Comparison of ENCODE assay signal across 10 cellular contexts in genomic region chr14:68468437-68469207, GRCh38.
A peak's percentile ranks its signal among the peaks of the same experiment; 100 is the strongest.
DNase-seq lines count a peak whose midpoint lies in the region; ATAC-seq and TF ChIP-seq lines count a peak whose summit lies in the region.
"Had no signal": no experiment of that assay in that cellular context is flagged by ENCODE, and none has a peak within 500 bp of the region (broad histone marks: within the 10 kb centered on the region; RNA-seq: fewer than 3 reads in every experiment).

No MANE protein-coding gene starts in this region.

- peaks cover 2% of the 10 kb centered on the region; the same call in 1 of the 2 replicates for H3K27me3 Mint-ChIP-seq in HFFc6 (ENCODE audit: insufficient read depth)

- H3K4me1 Mint-ChIP-seq in HFFc6 (ENCODE audit: low read depth) = peaks cover 71% of the 10 kb centered on the region

- peak; percentile 18; the same call in 1 of the 2 replicates for TF ChIP-seq CTCF in HFFc6 (IDR thresholded peaks at IDR 0.05)

- ATAC-seq in HG03571 (IDR thresholded peaks at IDR 0.05; ENCODE audit: unreplicated experiment) (no peak), HG03045 (IDR thresholded peaks at IDR 0.05; ENCODE audit: unreplicated experiment) (no peak)

- H3K4me3 Mint-ChIP-seq in HFFc6 = peak overlapping the region; percentile 20; the same call in 1 of the 2 replicates

- peaks cover 6% of the 10 kb centered on the region; the same call in 1 of the 2 replicates for H3K36me3 Mint-ChIP-seq in HFFc6 (ENCODE audit: low read depth)

- DNase-seq in HFFc6 (peak; percentile 83), islet precursor cell (peak; percentile 87), Ammon's horn (ENCODE audit: low spot score) (no peak)
- peak; percentile 55 to 61 for DNase-seq in activated T-cell treated with anti-CD3 and anti-CD28 coated beads, Interleukin-2, amount 50 U/mL, for 48 hours
- peak; percentile 61 for DNase-seq in stimulated activated CD8-positive, alpha-beta memory T cell treated with anti-CD3 and anti-CD28 coated beads, Interleukin-4, amount 100 ng/mL, for 48 hours
- DNase-seq in central memory CD4-positive, alpha-beta T cell = no peak
- DNase-seq: midbrain, NCI-H1048 had no signal

- H3K9me3 Mint-ChIP-seq in HFFc6 = no peaks in the 10 kb centered on the region

- H3K27ac Mint-ChIP-seq in HFFc6 = peak overlapping the region; percentile 80

Comparison
In these comparisons a context has a peak if more than half of its experiments do, and no peak if none do; other contexts are left out.
1. DNase-seq: peak in HFFc6 (single experiment), activated T-cell treated with anti-CD3 and anti-CD28 coated beads, Interleukin-2, amount 50 U/mL, for 48 hours (2 of 2), islet precursor cell (single experiment) and stimulated activated CD8-positive, alpha-beta memory T cell treated with anti-CD3 and anti-CD28 coated beads, Interleukin-4, amount 100 ng/mL, for 48 hours (single experiment); none in Ammon's horn (single experiment) and central memory CD4-positive, alpha-beta T cell (single experiment).